ENCODE assay signal across 1 cellular context in genomic region chrX:123682182-123682581, GRCh38.
A peak's percentile ranks its signal among the peaks of the same experiment; 100 is the strongest.
TF ChIP-seq lines count a peak whose summit lies in the region.

No MANE protein-coding gene starts in this region.

TF ChIP-seq in HEK293, 187 proteins besides CTCF, POLR2A, EP300 and RAD21 (continued from another document):
- TF ChIP-seq ATF2 (tag by site-specific recombination; IDR thresholded peaks at IDR 0.05; ENCODE audit: low read depth) (peak; percentile 11; the same call in 1 of the 2 replicates), ZNF791 (tag by site-specific recombination; IDR thresholded peaks at IDR 0.05) (no peak)
TF ChIP-seq in HEK293: peak in this region for 4.
